34 cellular contexts compared by ENCODE assay signal in the genomic region with DNA sequence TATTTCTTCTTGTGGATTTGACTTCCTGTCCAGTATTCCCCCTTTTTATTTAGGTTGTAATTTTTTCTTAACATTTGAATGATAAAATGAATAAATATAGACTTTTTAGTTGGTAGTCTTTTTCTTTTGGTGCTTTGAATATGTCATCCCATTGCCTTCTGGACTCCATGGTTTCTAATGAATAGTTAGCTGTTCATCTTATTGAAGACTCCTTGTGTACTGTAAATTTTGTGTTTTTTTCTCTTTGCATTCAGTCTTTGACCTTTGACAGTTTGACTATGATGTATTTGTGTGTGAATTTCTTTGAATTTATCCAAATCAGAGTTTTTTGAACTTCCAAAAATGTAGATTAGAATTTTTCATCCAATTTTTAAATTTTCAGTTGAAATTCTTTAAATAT.
"Had no signal": no experiment of that assay in that cellular context is flagged by ENCODE, and none has a peak within 500 bp of the region (broad histone marks: within the 10 kb centered on the region; RNA-seq: fewer than 3 reads in every experiment).

No MANE protein-coding gene starts in this region.

- H3K27ac Mint-ChIP-seq: activated CD4-positive, alpha-beta memory T cell treated with anti-CD3 and anti-CD28 coated beads for 36 hours; activated CD4-positive, alpha-beta T cell treated with anti-CD3 and anti-CD28 coated beads for 36 hours; activated CD4-positive, alpha-beta T cell treated with anti-CD3 and anti-CD28 coated beads, Interleukin-2, amount 10 ng/mL, durations not matched to agents 24 days and 14 days; activated CD8-positive, alpha-beta memory T cell treated with anti-CD3 and anti-CD28 coated beads, Interleukin-2, amount 10 ng/mL, durations not matched to agents 7 days and 5 days; activated CD8-positive, alpha-beta T cell treated with anti-CD3 and anti-CD28 coated beads, Interleukin-2, amount 10 ng/mL, durations not matched to agents 7 days and 5 days; activated naive CD8-positive, alpha-beta T cell; activated naive CD8-positive, alpha-beta T cell treated with anti-CD3 and anti-CD28 coated beads, Interleukin-2, amount 50 U/mL, for 24 hours; activated T-helper 1 cell treated with anti-CD3 and anti-CD28 coated beads, Interleukin-12 subunit alpha, Interleukin-12 subunit beta, Interleukin-2, Interleukin-4 antibody, amounts not matched to agents 30 ng/mL and 10 ng/mL and 1 ng/mL, durations not matched to agents 14 hours and 24 hours and 36 hours; activated T-helper 2 cell treated with anti-CD3 and anti-CD28 coated beads, Interferon-gamma antibody, Interleukin-2, Interleukin-4, amounts not matched to agents 10 μg/mL and 5 μg/mL and 100 μg/mL, durations not matched to agents 14 hours and 24 hours and 36 hours; effector memory CD8-positive, alpha-beta T cell; T-helper 17 cell; T-helper 2 cell treated with Interferon-gamma antibody and Interleukin-4, amounts not matched to agents 5 μg/mL and 100 μg/mL, for 36 hours had no signal

- H3K27me3 Mint-ChIP-seq: activated CD4-positive, alpha-beta memory T cell treated with anti-CD3 and anti-CD28 coated beads for 36 hours; activated CD4-positive, alpha-beta T cell treated with anti-CD3 and anti-CD28 coated beads for 36 hours; activated CD4-positive, alpha-beta T cell treated with anti-CD3 and anti-CD28 coated beads, Interleukin-2, amount 10 ng/mL, durations not matched to agents 24 days and 14 days; activated CD8-positive, alpha-beta memory T cell treated with anti-CD3 and anti-CD28 coated beads, Interleukin-2, amount 10 ng/mL, durations not matched to agents 7 days and 5 days; activated naive CD8-positive, alpha-beta T cell; activated naive CD8-positive, alpha-beta T cell treated with anti-CD3 and anti-CD28 coated beads, Interleukin-2, amount 50 U/mL, for 24 hours; effector memory CD8-positive, alpha-beta T cell; T-helper 17 cell had no signal

- H3K4me3 ChIP-seq: adrenal gland, body of pancreas, esophagus squamous epithelium had no signal

- H3K4me3 Mint-ChIP-seq: activated CD4-positive, alpha-beta memory T cell treated with anti-CD3 and anti-CD28 coated beads for 36 hours; activated CD4-positive, alpha-beta T cell treated with anti-CD3 and anti-CD28 coated beads for 36 hours; activated CD4-positive, alpha-beta T cell treated with anti-CD3 and anti-CD28 coated beads, Interleukin-2, amount 10 ng/mL, durations not matched to agents 24 days and 14 days; activated CD8-positive, alpha-beta memory T cell treated with anti-CD3 and anti-CD28 coated beads, Interleukin-2, amount 10 ng/mL, durations not matched to agents 7 days and 5 days; activated CD8-positive, alpha-beta T cell treated with anti-CD3 and anti-CD28 coated beads, Interleukin-2, amount 10 ng/mL, durations not matched to agents 7 days and 5 days; activated naive CD8-positive, alpha-beta T cell; activated naive CD8-positive, alpha-beta T cell treated with anti-CD3 and anti-CD28 coated beads, Interleukin-2, amount 50 U/mL, for 24 hours; activated T-helper 1 cell treated with anti-CD3 and anti-CD28 coated beads, Interleukin-12 subunit alpha, Interleukin-12 subunit beta, Interleukin-2, Interleukin-4 antibody, amounts not matched to agents 30 ng/mL and 10 ng/mL and 1 ng/mL, durations not matched to agents 14 hours and 24 hours and 36 hours; effector memory CD8-positive, alpha-beta T cell; T-helper 17 cell; T-helper 2 cell treated with Interferon-gamma antibody and Interleukin-4, amounts not matched to agents 5 μg/mL and 100 μg/mL, for 36 hours had no signal

- H3K4me1 ChIP-seq: adrenal gland, body of pancreas, esophagus squamous epithelium had no signal

- H3K4me1 Mint-ChIP-seq: activated CD4-positive, alpha-beta T cell treated with anti-CD3 and anti-CD28 coated beads for 36 hours; activated CD4-positive, alpha-beta T cell treated with anti-CD3 and anti-CD28 coated beads, Interleukin-2, amount 10 ng/mL, durations not matched to agents 24 days and 14 days; activated CD8-positive, alpha-beta memory T cell treated with anti-CD3 and anti-CD28 coated beads, Interleukin-2, amount 10 ng/mL, durations not matched to agents 7 days and 5 days; activated naive CD8-positive, alpha-beta T cell treated with anti-CD3 and anti-CD28 coated beads, Interleukin-2, amount 50 U/mL, for 24 hours; T-helper 17 cell had no signal

- H3K27ac ChIP-seq: adrenal gland, body of pancreas, epithelial cell of prostate, esophagus squamous epithelium, WERI-Rb-1 had no signal

- H3K36me3 Mint-ChIP-seq: activated CD4-positive, alpha-beta memory T cell treated with anti-CD3 and anti-CD28 coated beads for 36 hours; activated CD8-positive, alpha-beta memory T cell treated with anti-CD3 and anti-CD28 coated beads, Interleukin-2, amount 10 ng/mL, durations not matched to agents 7 days and 5 days; activated naive CD8-positive, alpha-beta T cell had no signal

- ATAC-seq: activated CD4-positive, alpha-beta T cell treated with anti-CD3 and anti-CD28 coated beads for 36 hours; activated CD8-positive, alpha-beta memory T cell treated with anti-CD3 and anti-CD28 coated beads, Interleukin-2, amount 10 ng/mL, durations not matched to agents 7 days and 5 days; activated CD8-positive, alpha-beta T cell treated with anti-CD3 and anti-CD28 coated beads, Interleukin-2, amount 10 ng/mL, durations not matched to agents 7 days and 5 days; activated naive CD8-positive, alpha-beta T cell treated with anti-CD3 and anti-CD28 coated beads, Interleukin-2, amount 50 U/mL, for 24 hours; body of pancreas; effector memory CD8-positive, alpha-beta T cell; T-helper 17 cell had no signal

- H3K27me3 ChIP-seq: adrenal gland, body of pancreas, esophagus squamous epithelium had no signal

- DNase-seq: activated CD4-positive, alpha-beta memory T cell treated with anti-CD3 and anti-CD28 coated beads for 36 hours; activated CD4-positive, alpha-beta T cell treated with anti-CD3 and anti-CD28 coated beads for 36 hours; activated CD4-positive, alpha-beta T cell treated with anti-CD3 and anti-CD28 coated beads, Interleukin-2, amount 10 ng/mL, durations not matched to agents 24 days and 14 days; activated CD4-positive, CD25-positive, alpha-beta regulatory T cell; activated CD4-positive, CD25-positive, alpha-beta regulatory T cell treated with anti-CD3 and anti-CD28 coated beads, Interleukin-2, amount 50 U/mL, for 72 hours; activated CD8-positive, alpha-beta memory T cell treated with anti-CD3 and anti-CD28 coated beads, Interleukin-2, amount 10 ng/mL, durations not matched to agents 7 days and 5 days; activated CD8-positive, alpha-beta memory T cell treated with anti-CD3 and anti-CD28 coated beads, Interleukin-2, amount 50 U/mL, for 4 hours; activated CD8-positive, alpha-beta T cell treated with anti-CD3 and anti-CD28 coated beads, Interleukin-2, amount 10 ng/mL, durations not matched to agents 7 days and 5 days; activated effector memory CD4-positive, alpha-beta T cell treated with anti-CD3 and anti-CD28 coated beads, Interleukin-2, amount 50 U/mL, for 16 hours; activated naive CD4-positive, alpha-beta T cell treated with anti-CD3 and anti-CD28 coated beads, Interleukin-2, amount 50 U/mL, for 16 hours; activated naive CD8-positive, alpha-beta T cell treated with anti-CD3 and anti-CD28 coated beads, Interleukin-2, amount 50 U/mL, for 24 hours; activated T-cell treated with anti-CD3 and anti-CD28 coated beads, Interleukin-2, amount 50 U/mL, for 1 hour; activated T-cell treated with anti-CD3 and anti-CD28 coated beads, Interleukin-2, amount 50 U/mL, for 48 hours; adrenal gland; amygdala; aorta; body of pancreas; caudate nucleus; cortex of kidney; dermis blood vessel endothelial cell; effector CD4-positive, alpha-beta T cell; effector memory CD8-positive, alpha-beta T cell; esophagus squamous epithelium; foreskin melanocyte; head of caudate nucleus; T-helper 1 cell; T-helper 17 cell; T1000; WERI-Rb-1 had no signal

- H3K36me3 ChIP-seq: adrenal gland, esophagus squamous epithelium, WERI-Rb-1 had no signal
